ENCODE assay signal across 8 cellular contexts in genomic region chr12:49945394-49946080, GRCh38. TPM values are rescaled to one million over a fixed set of nuclear protein-coding genes. Genes with fewer than 3 reads are reported as not detected.
DNase-seq lines count a peak whose midpoint lies in the region; ATAC-seq lines count a peak whose summit lies in the region.

No MANE protein-coding gene starts in this region.

- H3K27me3 ChIP-seq in effector memory CD4-positive, alpha-beta T cell (replicated peaks; ENCODE audit: control insufficient read depth, insufficient read depth, low read length, poor library complexity, severe bottlenecking), result no peaks in the 10 kb centered on the region
- no peaks in the 10 kb centered on the region for H3K27me3 ChIP-seq in mesendoderm (ENCODE audit: insufficient read depth, low read length, poor library complexity)

- H4K5ac ChIP-seq in mesendoderm (ENCODE audit: low read length), result no peak overlapping the region

- no peak overlapping the region for H4K8ac ChIP-seq in mesendoderm (ENCODE audit: low read depth, low read length)

- peak overlapping the region; percentile 15 for H3K9ac ChIP-seq in mesendoderm (ENCODE audit: low read length)

- H3K9me3 ChIP-seq in effector memory CD4-positive, alpha-beta T cell (ENCODE audit: control insufficient read depth, low read length), result no peaks in the 10 kb centered on the region

- H3K4ac ChIP-seq in mesendoderm (ENCODE audit: low read depth, low read length), result no peak overlapping the region

- H3K27ac ChIP-seq in effector memory CD4-positive, alpha-beta T cell (ENCODE audit: insufficient read depth, low read length, poor library complexity, severe bottlenecking), result peak overlapping the region; percentile 62
- H3K27ac ChIP-seq in mesendoderm (ENCODE audit: low read depth, low read length), result no peak overlapping the region

- no peak overlapping the region for H2BK120ac ChIP-seq in mesendoderm (ENCODE audit: low read depth, low read length)

- no peak overlapping the region for H3K23ac ChIP-seq in mesendoderm (ENCODE audit: low read length)

- WGBS in mesendoderm (ENCODE audit: extremely low coverage, insufficient coverage, low lambda C conversion rate), result no CpG with 5 or more reads among the region's 28 CpGs

- H3K4me1 ChIP-seq in effector memory CD4-positive, alpha-beta T cell (ENCODE audit: control insufficient read depth, insufficient read depth, low read length, poor library complexity, severe bottlenecking), result peaks cover 29% of the 10 kb centered on the region
- no peaks in the 10 kb centered on the region for H3K4me1 ChIP-seq in mesendoderm (ENCODE audit: control insufficient read depth, low read depth, low read length)

- H3K4me2 ChIP-seq in mesendoderm (ENCODE audit: low read length), result peak overlapping the region; percentile 16

- H3K4me3 ChIP-seq in effector memory CD4-positive, alpha-beta T cell (ENCODE audit: insufficient read depth, low read depth, low read length, poor library complexity, severe bottlenecking), result no peak overlapping the region
- no peak overlapping the region for H3K4me3 ChIP-seq in mesendoderm (ENCODE audit: low read length)

- H3K18ac ChIP-seq in mesendoderm (ENCODE audit: low read length), result no peak overlapping the region

- peak overlapping the region; percentile 22 for H3K56ac ChIP-seq in mesendoderm (ENCODE audit: low read length)

- no peak overlapping the region for H2BK15ac ChIP-seq in mesendoderm (replicated peaks; ENCODE audit: low read depth)

- H3K79me2 ChIP-seq in mesendoderm (ENCODE audit: control insufficient read depth, insufficient read depth, low read length), result no peaks in the 10 kb centered on the region

- peak; percentile 82 for ATAC-seq in HG02642 (IDR thresholded peaks at IDR 0.05; ENCODE audit: poor library complexity, unreplicated experiment)

- H2BK5ac ChIP-seq in mesendoderm (ENCODE audit: low read length), result no peak overlapping the region

- DNase-seq in GDM1 (lab: John Stamatoyannopoulos, UW), result peak; percentile 23
- peak; percentile 91 for DNase-seq in NCI-H82 (lab: John Stamatoyannopoulos, UW)
- peak; percentile 74 to 76 for DNase-seq in activated CD8-positive, alpha-beta memory T cell treated with anti-CD3 and anti-CD28 coated beads for 4 hours (ENCODE audit: low read depth in 2 of 2)
- DNase-seq in effector memory CD4-positive, alpha-beta T cell, result peak; percentile 63 to 70 (median 70)
- DNase-seq in mesendoderm, result peak; percentile 82
- DNase-seq in stimulated activated CD8-positive, alpha-beta memory T cell treated with anti-CD3 and anti-CD28 coated beads, Interleukin-12 subunit alpha, Interleukin-12 subunit beta, amount 100 ng/mL, for 1 hour (ENCODE audit: low read depth), result peak; percentile 66
- no peak for DNase-seq in NCI-H2081 (lab: John Stamatoyannopoulos, UW)

- no peak overlapping the region for H2AK5ac ChIP-seq in mesendoderm (ENCODE audit: low read length)

- H3K79me1 ChIP-seq in mesendoderm (ENCODE audit: low read length), result no peaks in the 10 kb centered on the region

- no peaks in the 10 kb centered on the region for H3K36me3 ChIP-seq in effector memory CD4-positive, alpha-beta T cell (ENCODE audit: control insufficient read depth, insufficient read depth, low read length)
- H3K36me3 ChIP-seq in mesendoderm (ENCODE audit: control insufficient read depth, insufficient read depth, low read length), result no peaks in the 10 kb centered on the region

RNA-seq across cellular contexts. Expression of gene AQP2, which starts 5.0 kb away (rescaled TPM):
- polyA plus RNA-seq in mesendoderm (2013, experiment 1 of 2), result not detected
- not detected for polyA plus RNA-seq in mesendoderm (2013, experiment 2 of 2)

RNA-seq across cellular contexts. Expression of gene AQP5, which starts 16.1 kb away (rescaled TPM):
- polyA plus RNA-seq in mesendoderm (2013, experiment 1 of 2), result 0.17 TPM
- 0.11 TPM for polyA plus RNA-seq in mesendoderm (2013, experiment 2 of 2)

RNA-seq across cellular contexts. Expression of gene AQP6, which starts 27.2 kb away (rescaled TPM):
- not detected for polyA plus RNA-seq in mesendoderm (2013, experiment 1 of 2)
- polyA plus RNA-seq in mesendoderm (2013, experiment 2 of 2), result not detected

RNA-seq across cellular contexts. Expression of gene FAIM2, which starts 41.8 kb away (rescaled TPM):
- polyA plus RNA-seq in mesendoderm (2013, experiment 1 of 2), result 0.27 TPM
- 0.11 TPM for polyA plus RNA-seq in mesendoderm (2013, experiment 2 of 2)

Comparison
In these comparisons a context has a peak if more than half of its experiments do, and no peak if none do; other contexts are left out.
1. DNase-seq: peak in GDM1 (single experiment), NCI-H82 (single experiment), activated CD8-positive, alpha-beta memory T cell treated with anti-CD3 and anti-CD28 coated beads for 4 hours (2 of 2), effector memory CD4-positive, alpha-beta T cell (3 of 3), mesendoderm (single experiment) and stimulated activated CD8-positive, alpha-beta memory T cell treated with anti-CD3 and anti-CD28 coated beads, Interleukin-12 subunit alpha, Interleukin-12 subunit beta, amount 100 ng/mL, for 1 hour (single experiment); none in NCI-H2081 (0 of 2).